8 cellular contexts compared by ENCODE assay signal in genomic region chr1:29235955-29236742, GRCh38. TPM values are rescaled to one million over a fixed set of nuclear protein-coding genes. Genes with fewer than 3 reads are reported as not detected.
DNase-seq lines count a peak whose midpoint lies in the region; ATAC-seq lines count a peak whose summit lies in the region.

Gene PTPRU, plus strand, starts transcription at chr1:29236522. Its CDS starts 123 bp downstream, at chr1:29236645.

- DNase-seq in DMS79 treated with DMSO at 0.1 percent for 48 hours (lab: John Stamatoyannopoulos, UW) (peak; percentile 53), DMS79 (lab: John Stamatoyannopoulos, UW) (no peak), NCI-H526 treated with DMSO at 0.1 percent for 48 hours (lab: John Stamatoyannopoulos, UW) (peak; percentile 49), memory B cell (ENCODE audit: low spot score in 2 of 2) (peak; percentile 87 to 97)
- DNase-seq in activated CD8-positive, alpha-beta T cell treated with anti-CD3 and anti-CD28 coated beads, Interleukin-2, amount 10 ng/mL, durations not matched to agents 7 days and 5 days: peak; percentile 81
- DNase-seq in effector memory CD4-positive, alpha-beta T cell: peak; percentile 55 to 68 (median 58)
- peak; percentile 62 for DNase-seq in stimulated activated CD8-positive, alpha-beta memory T cell treated with anti-CD3 and anti-CD28 coated beads, Interleukin-12 subunit alpha, Interleukin-12 subunit beta, amount 100 ng/mL, for 1 hour (ENCODE audit: low read depth)

- POLR2A ChIA-PET in activated CD8-positive, alpha-beta T cell treated with anti-CD3 and anti-CD28 coated beads, Interleukin-2, amount 10 ng/mL, durations not matched to agents 7 days and 5 days (lab: Charles Lee): no interaction called here

- peak within 1 kb of the TSS; percentile 48 for H3K4me3 ChIP-seq in effector memory CD4-positive, alpha-beta T cell (ENCODE audit: insufficient read depth, low read depth, low read length, poor library complexity, severe bottlenecking)

- H3K36me3 Mint-ChIP-seq in activated CD8-positive, alpha-beta T cell treated with anti-CD3 and anti-CD28 coated beads, Interleukin-2, amount 10 ng/mL, durations not matched to agents 7 days and 5 days (ENCODE audit: low read depth): no peaks in the 10 kb centered on the region
- peaks cover 3% of the 10 kb centered on the region for H3K36me3 Mint-ChIP-seq in memory B cell

- peak within 1 kb of the TSS; percentile 38 for H3K4me3 Mint-ChIP-seq in activated CD8-positive, alpha-beta T cell treated with anti-CD3 and anti-CD28 coated beads, Interleukin-2, amount 10 ng/mL, durations not matched to agents 7 days and 5 days
- H3K4me3 Mint-ChIP-seq in memory B cell: peak within 1 kb of the TSS; percentile 91

- H3K4me1 Mint-ChIP-seq in activated CD8-positive, alpha-beta T cell treated with anti-CD3 and anti-CD28 coated beads, Interleukin-2, amount 10 ng/mL, durations not matched to agents 7 days and 5 days (ENCODE audit: low read depth): peaks cover 24% of the 10 kb centered on the region
- H3K4me1 Mint-ChIP-seq in memory B cell: peaks cover 16% of the 10 kb centered on the region

- peaks cover 54% of the 10 kb centered on the region for H3K27me3 Mint-ChIP-seq in activated CD8-positive, alpha-beta T cell treated with anti-CD3 and anti-CD28 coated beads, Interleukin-2, amount 10 ng/mL, durations not matched to agents 7 days and 5 days (ENCODE audit: low read depth)
- H3K27me3 Mint-ChIP-seq in memory B cell: peaks cover 35% of the 10 kb centered on the region

- H3K27ac Mint-ChIP-seq in activated CD8-positive, alpha-beta T cell treated with anti-CD3 and anti-CD28 coated beads, Interleukin-2, amount 10 ng/mL, durations not matched to agents 7 days and 5 days: no peak within 1 kb of the TSS
- H3K27ac Mint-ChIP-seq in memory B cell: peak within 1 kb of the TSS; percentile 5

- H3K9me3 Mint-ChIP-seq in activated CD8-positive, alpha-beta T cell treated with anti-CD3 and anti-CD28 coated beads, Interleukin-2, amount 10 ng/mL, durations not matched to agents 7 days and 5 days (ENCODE audit: insufficient read depth): no peaks in the 10 kb centered on the region
- no peaks in the 10 kb centered on the region for H3K9me3 Mint-ChIP-seq in memory B cell

- H3K27ac ChIP-seq in effector memory CD4-positive, alpha-beta T cell (ENCODE audit: insufficient read depth, low read length, poor library complexity, severe bottlenecking): no peak within 1 kb of the TSS

- H3K9me3 ChIP-seq in effector memory CD4-positive, alpha-beta T cell (ENCODE audit: control insufficient read depth, low read length): no peaks in the 10 kb centered on the region

- CTCF ChIA-PET in activated CD8-positive, alpha-beta T cell treated with anti-CD3 and anti-CD28 coated beads, Interleukin-2, amount 10 ng/mL, durations not matched to agents 7 days and 5 days (lab: Charles Lee): interaction anchor here (0.9 to 1.4 kb wide), 5 partner anchors 16 to 1471 kb away, joined by 3 to 8 read pairs (median 3); no protein-coding TSS in a partner anchor

- H3K4me1 ChIP-seq in effector memory CD4-positive, alpha-beta T cell (ENCODE audit: control insufficient read depth, insufficient read depth, low read length, poor library complexity, severe bottlenecking): peaks cover 17% of the 10 kb centered on the region

- H3K36me3 ChIP-seq in effector memory CD4-positive, alpha-beta T cell (ENCODE audit: control insufficient read depth, insufficient read depth, low read length): no peaks in the 10 kb centered on the region

- H3K27me3 ChIP-seq in effector memory CD4-positive, alpha-beta T cell (replicated peaks; ENCODE audit: control insufficient read depth, insufficient read depth, low read length, poor library complexity, severe bottlenecking): peaks cover 17% of the 10 kb centered on the region

- peak; percentile 48 for ATAC-seq in HG03066 (IDR thresholded peaks at IDR 0.05; ENCODE audit: low read depth, unreplicated experiment)
- ATAC-seq in activated CD8-positive, alpha-beta T cell treated with anti-CD3 and anti-CD28 coated beads, Interleukin-2, amount 10 ng/mL, durations not matched to agents 7 days and 5 days: peak; percentile 90
- ATAC-seq in memory B cell (ENCODE audit: low read depth): peak; percentile 83

RNA-seq across cellular contexts. Expression of gene PTPRU, which starts in this region (rescaled TPM):
- total RNA-seq in activated CD8-positive, alpha-beta T cell treated with anti-CD3 and anti-CD28 coated beads, Interleukin-2, amount 10 ng/mL, durations not matched to agents 7 days and 5 days: under 1 TPM in 1 of 2 experiments, not detected in 1; 0.13 TPM

Comparison
In these comparisons a context has a peak if more than half of its experiments do, and no peak if none do; other contexts are left out.
1. Peak in DNase-seq and ATAC-seq in activated CD8-positive, alpha-beta T cell treated with anti-CD3 and anti-CD28 coated beads, Interleukin-2, amount 10 ng/mL, durations not matched to agents 7 days and 5 days; RNA of the gene not detected or under 1 TPM.